ENCODE assay signal across 15 cellular contexts in the genomic region with DNA sequence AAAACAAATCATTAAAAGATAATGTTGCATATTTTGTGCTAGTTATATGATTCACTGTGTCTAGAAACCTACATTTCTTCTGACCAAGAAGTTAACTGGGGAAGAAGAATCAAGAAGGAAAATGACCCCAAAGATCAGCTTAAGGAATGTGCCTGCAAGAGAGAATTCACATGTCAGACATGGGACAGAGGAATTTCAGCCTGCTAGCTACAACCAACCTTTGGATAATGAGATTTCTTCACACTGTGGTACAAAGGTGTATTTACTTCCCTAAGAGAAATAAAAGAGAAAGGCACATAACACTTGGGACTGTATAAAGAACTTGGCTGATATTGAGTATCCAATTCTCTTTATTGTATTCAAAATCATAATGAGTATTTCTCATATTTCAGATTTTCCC. TPM values are rescaled to one million over a fixed set of nuclear protein-coding genes. Genes with fewer than 3 reads are reported as not detected.
DNase-seq lines count a peak whose midpoint lies in the region; ATAC-seq lines count a peak whose summit lies in the region.
"Had no signal": no experiment of that assay in that cellular context is flagged by ENCODE, and none has a peak within 500 bp of the region (broad histone marks: within the 10 kb centered on the region; RNA-seq: fewer than 3 reads in every experiment).

No MANE protein-coding gene starts in this region.

- ATAC-seq in left lobe of liver, result peak; percentile 91
- ATAC-seq in HG03025 (IDR thresholded peaks at IDR 0.05; ENCODE audit: low FRiP score, unreplicated experiment), result no peak
- no peak for ATAC-seq in GM18868 (IDR thresholded peaks at IDR 0.05; ENCODE audit: unreplicated experiment)
- no peak for ATAC-seq in HG02981 (IDR thresholded peaks at IDR 0.05; ENCODE audit: unreplicated experiment)
- no peak for ATAC-seq in HG03159 (IDR thresholded peaks at IDR 0.05; ENCODE audit: unreplicated experiment)

- H2AFZ ChIP-seq in GM23248, result peak overlapping the region; percentile 21

- H3K9ac ChIP-seq in GM23248 (no peak overlapping the region), adipocyte (ENCODE audit: low read length) (peak overlapping the region; percentile 8)
- H3K9ac ChIP-seq: BLaER1 had no signal

- H3K9me3 ChIP-seq in GM23248 (ENCODE audit: low read depth), result no peaks in the 10 kb centered on the region
- H3K9me3 ChIP-seq in adipocyte (ENCODE audit: control insufficient read depth, low read length), result no peaks in the 10 kb centered on the region
- H3K9me3 ChIP-seq: BLaER1 had no signal

- no peaks in the 10 kb centered on the region for H3K79me2 ChIP-seq in GM23248 (ENCODE audit: insufficient read depth)

- no peaks in the 10 kb centered on the region for H3K9me2 ChIP-seq in GM23248 (ENCODE audit: insufficient read depth)

- H3K27ac ChIP-seq in GM23248, result no peak overlapping the region
- H3K27ac ChIP-seq: BLaER1 had no signal

- H3K4me2 ChIP-seq in GM23248 (ENCODE audit: unreplicated experiment), result peak overlapping the region; percentile 13
- H3K4me2 ChIP-seq: BLaER1 had no signal

- in situ Hi-C loops in GM23248 (cut with MboI), result no loop called here

- H3K4me1 ChIP-seq in GM23248 (ENCODE audit: insufficient read depth) (peaks cover 15% of the 10 kb centered on the region), adipocyte (ENCODE audit: control insufficient read depth, insufficient read depth, low read length) (peaks cover 9% of the 10 kb centered on the region)
- H3K4me1 ChIP-seq: BLaER1 had no signal

- H3K27me3 ChIP-seq in GM23248 (replicated peaks; ENCODE audit: insufficient read depth), result no peaks in the 10 kb centered on the region
- no peaks in the 10 kb centered on the region for H3K27me3 ChIP-seq in adipocyte (replicated peaks; ENCODE audit: control insufficient read depth, insufficient read depth, low read length)
- H3K27me3 ChIP-seq: BLaER1 had no signal

- H3K36me3 ChIP-seq in GM23248 (ENCODE audit: low read depth) (no peaks in the 10 kb centered on the region), adipocyte (ENCODE audit: control insufficient read depth, insufficient read depth, low read length, severe bottlenecking) (no peaks in the 10 kb centered on the region)
- H3K36me3 ChIP-seq: BLaER1 had no signal

- no peaks in the 10 kb centered on the region for H4K20me1 ChIP-seq in GM23248 (ENCODE audit: insufficient read depth)
- H4K20me1 ChIP-seq: BLaER1 had no signal

- H3F3A ChIP-seq in GM23248 (ENCODE audit: insufficient read depth), result peaks cover 8% of the 10 kb centered on the region; the same call in 1 of the 2 replicates

- H3K4me3 ChIP-seq in GM23248 (no peak overlapping the region), adipocyte (ENCODE audit: low read length) (no peak overlapping the region)
- H3K4me3 ChIP-seq: BLaER1 had no signal

- DNase-seq in GM23248, result no peak
- peak; percentile 42 for DNase-seq in adipocyte (ENCODE audit: low read depth)
- DNase-seq in left lobe of liver (ENCODE audit: low spot score), result no peak
- DNase-seq: CD8-positive, alpha-beta memory T cell; DMS79 treated with DMSO at 0.1 percent for 48 hours; GF-D8; NCI-H187 treated with DMSO at 0.1 percent for 48 hours; NCI-H345; NCI-H526; SHP77 treated with DMSO at 0.1 percent for 48 hours had no signal

RNA-seq across cellular contexts. Expression of gene ELL2, which starts 39.6 kb away (rescaled TPM):
- total RNA-seq in GM23248 (2014; rRNA removed; shearing (Covaris generic)), result 228 and 243 TPM in 2 replicates
- 147 and 159 TPM in 2 replicates for polyA plus RNA-seq in GM23248 (2016; fragmentation: Nextera tagmentation; extraction: Ambion mirVana)
- 76.4 TPM for total RNA-seq in left lobe of liver
